In the genomic region with DNA sequence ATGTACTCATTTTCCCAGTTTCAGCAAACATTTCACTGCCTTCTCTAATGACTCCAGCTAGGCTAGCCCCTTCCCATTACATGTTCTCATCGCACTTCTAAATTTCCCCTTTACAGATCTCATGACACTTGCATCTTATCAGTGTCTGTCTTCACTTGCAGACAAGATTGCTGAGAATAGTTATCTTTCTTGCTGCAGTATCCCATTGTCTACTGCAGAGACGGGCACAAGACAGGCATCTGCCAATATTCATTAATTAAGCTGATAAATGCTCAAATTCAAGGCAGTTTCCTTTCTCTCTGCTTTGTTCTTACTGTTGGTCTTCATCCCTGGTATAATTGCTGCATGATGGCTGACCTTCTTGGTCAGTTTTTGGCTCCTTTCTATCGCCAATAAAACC, we compare ENCODE assay signal across 2 cellular contexts.
TF ChIP-seq lines count a peak whose summit lies in the region.

No MANE protein-coding gene starts in this region.

TF ChIP-seq in GM23338, 12 proteins besides CTCF, POLR2A, EP300 and RAD21 (continued from another document):
- TF ChIP-seq POLR2AphosphoS5 (IDR thresholded peaks at IDR 0.05; ENCODE audit: low read depth), result no peak
- no peak for TF ChIP-seq EZH2phosphoT487 (IDR thresholded peaks at IDR 0.05; ENCODE audit: unreplicated experiment)
- TF ChIP-seq NANOG (IDR thresholded peaks at IDR 0.05; ENCODE audit: borderline replicate concordance), result no peak

TF ChIP-seq in H1, 55 proteins besides CTCF, POLR2A, EP300 and RAD21 (continued from another document):
- TF ChIP-seq, protein P1, sequence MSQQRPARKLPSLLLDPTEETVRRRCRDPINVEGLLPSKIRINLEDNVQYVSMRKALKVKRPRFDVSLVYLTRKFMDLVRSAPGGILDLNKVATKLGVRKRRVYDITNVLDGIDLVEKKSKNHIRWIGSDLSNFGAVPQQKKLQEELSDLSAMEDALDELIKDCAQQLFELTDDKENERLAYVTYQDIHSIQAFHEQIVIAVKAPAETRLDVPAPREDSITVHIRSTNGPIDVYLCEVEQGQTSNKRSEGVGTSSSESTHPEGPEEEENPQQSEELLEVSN (IDR thresholded peaks at IDR 0.05), result no peak
- TF ChIP-seq SRF (IDR thresholded peaks at IDR 0.05; ENCODE audit: low read depth, low read length) (no peak), KDM4A (IDR thresholded peaks at IDR 0.05; ENCODE audit: low read depth, low read length, severe bottlenecking) (no peak), SIN3A (conservative IDR thresholded peaks at IDR 0.05 in 1 of 2, IDR thresholded peaks at IDR 0.05 in 1 of 2; ENCODE audit: low read depth in 1 of 2, low read length in 2 of 2) (no peak), CBX8 (IDR thresholded peaks at IDR 0.05; ENCODE audit: borderline replicate concordance, low read depth, low read length) (no peak), SAP30 (IDR thresholded peaks at IDR 0.05; ENCODE audit: insufficient read depth, insufficient replicate concordance, low read length) (no peak), MAFK (IDR thresholded peaks at IDR 0.05; ENCODE audit: low read depth, low read length) (no peak), KDM1A (IDR thresholded peaks at IDR 0.05; ENCODE audit: borderline replicate concordance, low read length) (no peak), PHF8 (conservative IDR thresholded peaks at IDR 0.05; ENCODE audit: low read depth, low read length) (no peak), JUND (IDR thresholded peaks at IDR 0.05; ENCODE audit: low read length) (no peak), YY1 (IDR thresholded peaks at IDR 0.05; ENCODE audit: low read depth, low read length) (no peak), POLR2AphosphoS5 (IDR thresholded peaks at IDR 0.05; ENCODE audit: low read depth, low read length) (no peak), TAF1 (IDR thresholded peaks at IDR 0.05; ENCODE audit: low read depth, low read length) (no peak), RFX5 (IDR thresholded peaks at IDR 0.05; ENCODE audit: borderline replicate concordance, low read depth, low read length) (no peak), RNF2 (IDR thresholded peaks at IDR 0.05; ENCODE audit: borderline replicate concordance, low read depth, low read length, missing control alignments, poor library complexity, severe bottlenecking) (no peak)
- TF ChIP-seq, protein P2, sequence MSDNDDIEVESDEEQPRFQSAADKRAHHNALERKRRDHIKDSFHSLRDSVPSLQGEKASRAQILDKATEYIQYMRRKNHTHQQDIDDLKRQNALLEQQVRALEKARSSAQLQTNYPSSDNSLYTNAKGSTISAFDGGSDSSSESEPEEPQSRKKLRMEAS (IDR thresholded peaks at IDR 0.05), result no peak
- TF ChIP-seq, protein P3, sequence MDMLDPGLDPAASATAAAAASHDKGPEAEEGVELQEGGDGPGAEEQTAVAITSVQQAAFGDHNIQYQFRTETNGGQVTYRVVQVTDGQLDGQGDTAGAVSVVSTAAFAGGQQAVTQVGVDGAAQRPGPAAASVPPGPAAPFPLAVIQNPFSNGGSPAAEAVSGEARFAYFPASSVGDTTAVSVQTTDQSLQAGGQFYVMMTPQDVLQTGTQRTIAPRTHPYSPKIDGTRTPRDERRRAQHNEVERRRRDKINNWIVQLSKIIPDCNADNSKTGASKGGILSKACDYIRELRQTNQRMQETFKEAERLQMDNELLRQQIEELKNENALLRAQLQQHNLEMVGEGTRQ (IDR thresholded peaks at IDR 0.05; ENCODE audit: low read length), result no peak
TF ChIP-seq in H1: peak in this region for 0.
